ENCODE assay signal across 1 cellular context in the genomic region with DNA sequence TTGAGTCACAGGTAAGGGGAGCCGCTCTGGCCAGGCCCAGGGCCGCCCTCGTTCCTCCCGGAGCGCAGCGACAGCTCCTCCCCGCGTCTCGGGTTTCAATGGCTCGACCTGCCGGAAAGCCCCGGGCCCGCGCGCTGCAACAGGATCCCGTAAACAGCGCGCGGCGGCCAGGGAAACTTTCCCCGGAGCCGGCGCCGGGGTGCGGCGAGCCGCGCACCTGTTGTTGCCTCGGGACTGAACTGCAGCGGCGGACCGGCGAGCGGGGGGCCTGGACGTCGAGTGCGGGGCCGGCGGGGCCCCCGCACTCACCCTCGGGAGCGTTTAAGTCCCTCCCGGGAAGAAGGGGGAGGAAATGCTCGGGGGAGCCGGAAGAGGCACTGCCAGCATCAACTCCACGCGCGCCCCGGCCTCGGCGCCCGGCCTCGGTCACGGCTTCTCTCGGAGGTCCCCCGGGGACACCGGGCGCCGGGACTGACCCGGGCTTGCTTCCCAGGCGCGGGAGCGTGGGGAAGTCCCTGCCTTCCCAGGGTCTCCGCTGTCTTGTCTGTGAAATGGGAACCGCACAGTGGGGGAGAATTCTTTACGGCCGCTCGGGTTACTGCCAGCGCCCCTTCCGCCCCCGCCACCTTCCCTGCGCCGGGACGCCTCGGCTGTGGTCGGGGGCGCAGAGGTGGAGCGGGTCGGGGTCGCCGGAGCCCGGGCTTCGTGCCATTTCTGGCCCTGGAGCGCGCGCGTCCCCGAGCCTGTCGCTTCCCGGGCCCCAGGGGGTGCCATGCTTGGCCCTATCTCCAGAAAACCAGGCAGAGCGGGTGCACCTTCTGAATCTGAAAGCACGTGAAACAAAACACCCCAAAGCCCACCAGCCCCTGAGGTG.
TF ChIP-seq lines count a peak whose summit lies in the region.

No MANE protein-coding gene starts in this region.

TF ChIP-seq in HEK293, 187 proteins besides CTCF, POLR2A, EP300 and RAD21 (continued from another document and continues in another):
- TF ChIP-seq, protein P1, sequence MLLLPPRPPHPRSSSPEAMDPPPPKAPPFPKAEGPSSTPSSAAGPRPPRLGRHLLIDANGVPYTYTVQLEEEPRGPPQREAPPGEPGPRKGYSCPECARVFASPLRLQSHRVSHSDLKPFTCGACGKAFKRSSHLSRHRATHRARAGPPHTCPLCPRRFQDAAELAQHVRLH (tag by site-specific recombination; IDR thresholded peaks at IDR 0.05), result no peak
- TF ChIP-seq ZNF837 (tag by site-specific recombination; IDR thresholded peaks at IDR 0.05), result no peak
- peak; percentile 80; the same call in 1 of the 2 replicates for TF ChIP-seq ZNF501 (tag by site-specific recombination; IDR thresholded peaks at IDR 0.05)
- TF ChIP-seq SCRT1 (tag by site-specific recombination; IDR thresholded peaks at IDR 0.05; ENCODE audit: borderline replicate concordance), result peak; percentile 89
- TF ChIP-seq, protein P2, sequence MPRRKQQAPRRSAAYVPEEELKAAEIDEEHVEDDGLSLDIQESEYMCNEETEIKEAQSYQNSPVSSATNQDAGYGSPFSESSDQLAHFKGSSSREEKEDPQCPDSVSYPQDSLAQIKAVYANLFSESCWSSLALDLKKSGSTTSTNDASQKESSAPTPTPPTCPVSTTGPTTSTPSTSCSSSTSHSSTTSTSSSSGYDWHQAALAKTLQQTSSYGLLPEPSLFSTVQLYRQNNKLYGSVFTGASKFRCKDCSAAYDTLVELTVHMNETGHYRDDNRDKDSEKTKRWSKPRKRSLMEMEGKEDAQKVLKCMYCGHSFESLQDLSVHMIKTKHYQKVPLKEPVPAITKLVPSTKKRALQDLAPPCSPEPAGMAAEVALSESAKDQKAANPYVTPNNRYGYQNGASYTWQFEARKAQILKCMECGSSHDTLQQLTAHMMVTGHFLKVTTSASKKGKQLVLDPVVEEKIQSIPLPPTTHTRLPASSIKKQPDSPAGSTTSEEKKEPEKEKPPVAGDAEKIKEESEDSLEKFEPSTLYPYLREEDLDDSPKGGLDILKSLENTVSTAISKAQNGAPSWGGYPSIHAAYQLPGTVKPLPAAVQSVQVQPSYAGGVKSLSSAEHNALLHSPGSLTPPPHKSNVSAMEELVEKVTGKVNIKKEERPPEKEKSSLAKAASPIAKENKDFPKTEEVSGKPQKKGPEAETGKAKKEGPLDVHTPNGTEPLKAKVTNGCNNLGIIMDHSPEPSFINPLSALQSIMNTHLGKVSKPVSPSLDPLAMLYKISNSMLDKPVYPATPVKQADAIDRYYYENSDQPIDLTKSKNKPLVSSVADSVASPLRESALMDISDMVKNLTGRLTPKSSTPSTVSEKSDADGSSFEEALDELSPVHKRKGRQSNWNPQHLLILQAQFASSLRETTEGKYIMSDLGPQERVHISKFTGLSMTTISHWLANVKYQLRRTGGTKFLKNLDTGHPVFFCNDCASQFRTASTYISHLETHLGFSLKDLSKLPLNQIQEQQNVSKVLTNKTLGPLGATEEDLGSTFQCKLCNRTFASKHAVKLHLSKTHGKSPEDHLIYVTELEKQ (tag by site-specific recombination; IDR thresholded peaks at IDR 0.05; ENCODE audit: borderline replicate concordance), result 0 out of 2 replicates have a peak, but pooled peaks have one; percentile 23
- peak; percentile 28; the same call in 1 of the 2 replicates for TF ChIP-seq ZIC2 (tag by site-specific recombination; IDR thresholded peaks at IDR 0.05)
- TF ChIP-seq EGR2 (tag by site-specific recombination; IDR thresholded peaks at IDR 0.05; ENCODE audit: low read depth), result 0 out of 2 replicates have a peak, but pooled peaks have one; percentile 32
- TF ChIP-seq, protein P3, sequence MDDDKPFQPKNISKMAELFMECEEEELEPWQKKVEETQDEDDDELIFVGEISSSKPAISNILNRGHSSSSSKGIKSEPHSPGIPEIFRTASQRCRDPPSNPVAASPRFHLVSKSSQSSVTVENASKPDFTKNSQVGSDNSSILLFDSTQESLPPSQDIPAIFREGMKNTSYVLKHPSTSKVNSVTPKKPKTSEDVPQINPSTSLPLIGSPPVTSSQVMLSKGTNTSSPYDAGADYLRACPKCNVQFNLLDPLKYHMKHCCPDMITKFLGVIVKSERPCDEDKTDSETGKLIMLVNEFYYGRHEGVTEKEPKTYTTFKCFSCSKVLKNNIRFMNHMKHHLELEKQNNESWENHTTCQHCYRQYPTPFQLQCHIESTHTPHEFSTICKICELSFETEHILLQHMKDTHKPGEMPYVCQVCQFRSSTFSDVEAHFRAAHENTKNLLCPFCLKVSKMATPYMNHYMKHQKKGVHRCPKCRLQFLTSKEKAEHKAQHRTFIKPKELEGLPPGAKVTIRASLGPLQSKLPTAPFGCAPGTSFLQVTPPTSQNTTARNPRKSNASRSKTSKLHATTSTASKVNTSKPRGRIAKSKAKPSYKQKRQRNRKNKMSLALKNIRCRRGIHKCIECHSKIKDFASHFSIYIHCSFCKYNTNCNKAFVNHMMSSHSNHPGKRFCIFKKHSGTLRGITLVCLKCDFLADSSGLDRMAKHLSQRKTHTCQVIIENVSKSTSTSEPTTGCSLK (tag by site-specific recombination; IDR thresholded peaks at IDR 0.05), result no peak
- TF ChIP-seq ZNF138 (tag by site-specific recombination; IDR thresholded peaks at IDR 0.05; ENCODE audit: borderline replicate concordance), result no peak
- TF ChIP-seq SALL2 (tag by site-specific recombination; IDR thresholded peaks at IDR 0.05; ENCODE audit: borderline replicate concordance), result no peak
- no peak for TF ChIP-seq ZNF768 (tag by site-specific recombination; IDR thresholded peaks at IDR 0.05)
- no peak; the same call in 1 of the 2 replicates for TF ChIP-seq KLF8 (tag by site-specific recombination; IDR thresholded peaks at IDR 0.05)
- 0 out of 2 replicates have a peak, but pooled peaks have one; percentile 59 for TF ChIP-seq ZNF24 (tag by site-specific recombination; IDR thresholded peaks at IDR 0.05)
- TF ChIP-seq RBAK (tag by site-specific recombination; IDR thresholded peaks at IDR 0.05), result no peak
- TF ChIP-seq ZNF48 (tag by site-specific recombination; IDR thresholded peaks at IDR 0.05), result no peak
- 0 out of 2 replicates have a peak, but pooled peaks have one; percentile 49 for TF ChIP-seq ZNF660 (tag by site-specific recombination; IDR thresholded peaks at IDR 0.05)
- TF ChIP-seq ZNF544 (tag by site-specific recombination; IDR thresholded peaks at IDR 0.05), result no peak
- TF ChIP-seq ZNF558 (tag by site-specific recombination; IDR thresholded peaks at IDR 0.05), result no peak
- TF ChIP-seq ZNF19 (tag by site-specific recombination; IDR thresholded peaks at IDR 0.05; ENCODE audit: low read depth), result no peak
- TF ChIP-seq ZNF350 (tag by site-specific recombination; IDR thresholded peaks at IDR 0.05), result no peak
- peak; percentile 65; the same call in 1 of the 2 replicates for TF ChIP-seq ZNF561 (tag by site-specific recombination; IDR thresholded peaks at IDR 0.05; ENCODE audit: borderline replicate concordance)
- peak; percentile 48; the same call in 1 of the 2 replicates for TF ChIP-seq YY1 (tag by site-specific recombination; IDR thresholded peaks at IDR 0.05)
- TF ChIP-seq ZNF677 (tag by site-specific recombination; IDR thresholded peaks at IDR 0.05), result no peak
- TF ChIP-seq ZNF514 (tag by site-specific recombination; IDR thresholded peaks at IDR 0.05), result no peak
- peak; percentile 57; the same call in 1 of the 2 replicates for TF ChIP-seq ZNF391 (tag by site-specific recombination; IDR thresholded peaks at IDR 0.05; ENCODE audit: borderline replicate concordance, low read depth)
- TF ChIP-seq, protein P4, sequence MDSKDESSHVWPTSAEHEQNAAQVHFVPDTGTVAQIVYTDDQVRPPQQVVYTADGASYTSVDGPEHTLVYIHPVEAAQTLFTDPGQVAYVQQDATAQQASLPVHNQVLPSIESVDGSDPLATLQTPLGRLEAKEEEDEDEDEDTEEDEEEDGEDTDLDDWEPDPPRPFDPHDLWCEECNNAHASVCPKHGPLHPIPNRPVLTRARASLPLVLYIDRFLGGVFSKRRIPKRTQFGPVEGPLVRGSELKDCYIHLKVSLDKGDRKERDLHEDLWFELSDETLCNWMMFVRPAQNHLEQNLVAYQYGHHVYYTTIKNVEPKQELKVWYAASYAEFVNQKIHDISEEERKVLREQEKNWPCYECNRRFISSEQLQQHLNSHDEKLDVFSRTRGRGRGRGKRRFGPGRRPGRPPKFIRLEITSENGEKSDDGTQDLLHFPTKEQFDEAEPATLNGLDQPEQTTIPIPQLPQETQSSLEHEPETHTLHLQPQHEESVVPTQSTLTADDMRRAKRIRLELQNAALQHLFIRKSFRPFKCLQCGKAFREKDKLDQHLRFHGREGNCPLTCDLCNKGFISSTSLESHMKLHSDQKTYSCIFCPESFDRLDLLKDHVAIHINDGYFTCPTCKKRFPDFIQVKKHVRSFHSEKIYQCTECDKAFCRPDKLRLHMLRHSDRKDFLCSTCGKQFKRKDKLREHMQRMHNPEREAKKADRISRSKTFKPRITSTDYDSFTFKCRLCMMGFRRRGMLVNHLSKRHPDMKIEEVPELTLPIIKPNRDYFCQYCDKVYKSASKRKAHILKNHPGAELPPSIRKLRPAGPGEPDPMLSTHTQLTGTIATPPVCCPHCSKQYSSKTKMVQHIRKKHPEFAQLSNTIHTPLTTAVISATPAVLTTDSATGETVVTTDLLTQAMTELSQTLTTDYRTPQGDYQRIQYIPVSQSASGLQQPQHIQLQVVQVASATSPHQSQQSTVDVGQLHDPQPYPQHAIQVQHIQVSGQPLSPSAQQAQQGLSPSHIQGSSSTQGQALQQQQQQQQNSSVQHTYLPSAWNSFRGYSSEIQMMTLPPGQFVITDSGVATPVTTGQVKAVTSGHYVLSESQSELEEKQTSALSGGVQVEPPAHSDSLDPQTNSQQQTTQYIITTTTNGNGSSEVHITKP (tag by site-specific recombination; IDR thresholded peaks at IDR 0.05), result peak; percentile 89
- TF ChIP-seq ZNF777 (tag by site-specific recombination; IDR thresholded peaks at IDR 0.05; ENCODE audit: borderline replicate concordance), result peak; percentile 53; the same call in 1 of the 2 replicates
- TF ChIP-seq ZNF529 (tag by site-specific recombination; IDR thresholded peaks at IDR 0.05; ENCODE audit: insufficient replicate concordance), result no peak
- no peak for TF ChIP-seq ZNF146 (tag by site-specific recombination; IDR thresholded peaks at IDR 0.05)
- peak; percentile 43 for TF ChIP-seq ZNF629 (tag by site-specific recombination; IDR thresholded peaks at IDR 0.05)
- no peak for TF ChIP-seq OVOL3 (tag by site-specific recombination; IDR thresholded peaks at IDR 0.05)
- no peak for TF ChIP-seq PRDM1 (tag by site-specific recombination; IDR thresholded peaks at IDR 0.05)
- no peak for TF ChIP-seq MEIS1 (CRISPR knock-in tag; IDR thresholded peaks at IDR 0.05; ENCODE audit: borderline replicate concordance)
- TF ChIP-seq, protein P5, sequence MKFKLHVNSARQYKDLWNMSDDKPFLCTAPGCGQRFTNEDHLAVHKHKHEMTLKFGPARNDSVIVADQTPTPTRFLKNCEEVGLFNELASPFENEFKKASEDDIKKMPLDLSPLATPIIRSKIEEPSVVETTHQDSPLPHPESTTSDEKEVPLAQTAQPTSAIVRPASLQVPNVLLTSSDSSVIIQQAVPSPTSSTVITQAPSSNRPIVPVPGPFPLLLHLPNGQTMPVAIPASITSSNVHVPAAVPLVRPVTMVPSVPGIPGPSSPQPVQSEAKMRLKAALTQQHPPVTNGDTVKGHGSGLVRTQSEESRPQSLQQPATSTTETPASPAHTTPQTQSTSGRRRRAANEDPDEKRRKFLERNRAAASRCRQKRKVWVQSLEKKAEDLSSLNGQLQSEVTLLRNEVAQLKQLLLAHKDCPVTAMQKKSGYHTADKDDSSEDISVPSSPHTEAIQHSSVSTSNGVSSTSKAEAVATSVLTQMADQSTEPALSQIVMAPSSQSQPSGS (tag by site-specific recombination; IDR thresholded peaks at IDR 0.05; ENCODE audit: low read depth), result no peak
- TF ChIP-seq ZBTB21 (tag by site-specific recombination; IDR thresholded peaks at IDR 0.05), result no peak
- peak; percentile 67 for TF ChIP-seq SP3 (tag by site-specific recombination; IDR thresholded peaks at IDR 0.05)
- no peak for TF ChIP-seq ZNF302 (tag by site-specific recombination; IDR thresholded peaks at IDR 0.05; ENCODE audit: low read depth)
- no peak for TF ChIP-seq ZNF211 (tag by site-specific recombination; IDR thresholded peaks at IDR 0.05; ENCODE audit: low read depth)
- TF ChIP-seq ZXDB (tag by site-specific recombination; IDR thresholded peaks at IDR 0.05), result peak; percentile 67; the same call in 1 of the 2 replicates
- no peak for TF ChIP-seq ZNF670 (tag by site-specific recombination; IDR thresholded peaks at IDR 0.05; ENCODE audit: low read depth)
- no peak for TF ChIP-seq ZNF214 (tag by site-specific recombination; IDR thresholded peaks at IDR 0.05; ENCODE audit: borderline replicate concordance)
- no peak; the same call in 1 of the 2 replicates for TF ChIP-seq BCL11A (tag by site-specific recombination; IDR thresholded peaks at IDR 0.05; ENCODE audit: low read depth)
- TF ChIP-seq, protein P6, sequence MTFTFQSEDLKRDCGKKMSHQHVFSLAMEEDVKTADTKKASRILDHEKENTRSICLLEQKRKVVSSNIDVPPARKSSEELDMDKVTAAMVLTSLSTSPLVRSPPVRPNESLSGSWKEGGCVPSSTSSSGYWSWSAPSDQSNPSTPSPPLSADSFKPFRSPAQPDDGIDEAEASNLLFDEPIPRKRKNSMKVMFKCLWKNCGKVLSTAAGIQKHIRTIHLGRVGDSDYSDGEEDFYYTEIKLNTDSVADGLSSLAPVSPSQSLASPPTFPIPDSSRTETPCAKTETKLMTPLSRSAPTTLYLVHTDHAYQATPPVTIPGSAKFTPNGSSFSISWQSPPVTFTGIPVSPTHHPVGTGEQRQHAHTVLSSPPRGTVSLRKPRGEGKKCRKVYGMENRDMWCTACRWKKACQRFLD (tag by site-specific recombination; IDR thresholded peaks at IDR 0.05), result no peak
- no peak for TF ChIP-seq ZNF10 (tag by site-specific recombination; IDR thresholded peaks at IDR 0.05)
- TF ChIP-seq HOXA7 (CRISPR knock-in tag; IDR thresholded peaks at IDR 0.05; ENCODE audit: borderline replicate concordance), result no peak
- TF ChIP-seq, protein P7, sequence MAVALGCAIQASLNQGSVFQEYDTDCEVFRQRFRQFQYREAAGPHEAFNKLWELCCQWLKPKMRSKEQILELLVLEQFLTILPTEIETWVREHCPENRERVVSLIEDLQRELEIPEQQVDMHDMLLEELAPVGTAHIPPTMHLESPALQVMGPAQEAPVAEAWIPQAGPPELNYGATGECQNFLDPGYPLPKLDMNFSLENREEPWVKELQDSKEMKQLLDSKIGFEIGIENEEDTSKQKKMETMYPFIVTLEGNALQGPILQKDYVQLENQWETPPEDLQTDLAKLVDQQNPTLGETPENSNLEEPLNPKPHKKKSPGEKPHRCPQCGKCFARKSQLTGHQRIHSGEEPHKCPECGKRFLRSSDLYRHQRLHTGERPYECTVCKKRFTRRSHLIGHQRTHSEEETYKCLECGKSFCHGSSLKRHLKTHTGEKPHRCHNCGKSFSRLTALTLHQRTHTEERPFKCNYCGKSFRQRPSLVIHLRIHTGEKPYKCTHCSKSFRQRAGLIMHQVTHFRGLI (tag by site-specific recombination; IDR thresholded peaks at IDR 0.05), result no peak
- peak; percentile 38; the same call in 1 of the 2 replicates for TF ChIP-seq ZBTB8A (tag by site-specific recombination; IDR thresholded peaks at IDR 0.05)
- TF ChIP-seq OSR2 (tag by site-specific recombination; IDR thresholded peaks at IDR 0.05), result no peak
- TF ChIP-seq ZNF510 (tag by site-specific recombination; IDR thresholded peaks at IDR 0.05; ENCODE audit: insufficient replicate concordance), result no peak
- no peak for TF ChIP-seq ZNF626 (tag by site-specific recombination; IDR thresholded peaks at IDR 0.05)
- no peak for TF ChIP-seq ZSCAN23 (tag by site-specific recombination; IDR thresholded peaks at IDR 0.05)
